Comparison of ENCODE assay signal across 26 cellular contexts in the genomic region with DNA sequence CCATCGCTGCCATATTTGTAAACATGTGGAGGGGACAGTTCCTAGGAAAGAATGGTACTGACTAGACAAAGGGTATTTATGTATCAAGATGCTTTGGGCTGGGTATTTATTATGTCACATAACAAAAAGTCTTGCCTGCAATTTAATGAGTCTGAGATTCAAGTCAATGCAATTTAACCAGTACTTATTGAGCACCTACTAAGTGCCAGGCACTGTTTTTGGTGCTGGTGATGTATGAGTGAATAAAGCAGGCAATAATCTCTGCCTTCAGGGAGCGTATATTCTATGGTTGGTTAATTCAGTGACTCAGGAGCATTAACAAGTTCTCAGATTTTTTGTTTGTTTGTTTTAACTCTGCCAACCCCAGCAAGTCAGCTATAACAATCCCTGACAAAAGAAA. TPM values are rescaled to one million over a fixed set of nuclear protein-coding genes. Genes with fewer than 3 reads are reported as not detected.
DNase-seq lines count a peak whose midpoint lies in the region; ATAC-seq and TF ChIP-seq lines count a peak whose summit lies in the region.
"Had no signal": no experiment of that assay in that cellular context is flagged by ENCODE, and none has a peak within 500 bp of the region (broad histone marks: within the 10 kb centered on the region; RNA-seq: fewer than 3 reads in every experiment).

No MANE protein-coding gene starts in this region.

- POLR2A ChIA-PET in naive thymus-derived CD4-positive, alpha-beta T cell (lab: Charles Lee), result interaction anchor here (0.6 to 2.8 kb wide), 5 partner anchors 10 to 1436 kb away, joined by 3 to 12 read pairs (median 4); partner anchors contain the start of gene ACVR1
- POLR2A ChIA-PET in Caco-2 (lab: Charles Lee), result no interaction called here

- BruUV-seq in Caco-2 (replicated peaks; lab: Mats Ljungman, UMichigan), result no TSS peak

- H3K27ac Mint-ChIP-seq in activated T-cell treated with anti-CD3 and anti-CD28 coated beads, Interleukin-2, amount 50 U/mL, for 24 hours, result peak overlapping the region; percentile 100
- peak overlapping the region; percentile 97 for H3K27ac Mint-ChIP-seq in activated T-helper 1 cell treated with anti-CD3 and anti-CD28 coated beads, Interleukin-12 subunit alpha, Interleukin-12 subunit beta, Interleukin-2, Interleukin-4 antibody, amounts not matched to agents 30 ng/mL and 10 ng/mL and 1 ng/mL, durations not matched to agents 14 hours and 24 hours and 36 hours
- peak overlapping the region in 7 of 9 donors; percentile 20 to 98 (median 96) for H3K27ac Mint-ChIP-seq in naive thymus-derived CD4-positive, alpha-beta T cell
- H3K27ac Mint-ChIP-seq in Caco-2 (ENCODE audit: unreplicated experiment), result no peak overlapping the region
- H3K27ac Mint-ChIP-seq: memory B cell had no signal

- peaks cover 4% of the 10 kb centered on the region for H3K9me3 Mint-ChIP-seq in activated T-cell treated with anti-CD3 and anti-CD28 coated beads, Interleukin-2, amount 50 U/mL, for 24 hours
- H3K9me3 Mint-ChIP-seq in activated T-helper 1 cell treated with anti-CD3 and anti-CD28 coated beads, Interleukin-12 subunit alpha, Interleukin-12 subunit beta, Interleukin-2, Interleukin-4 antibody, amounts not matched to agents 30 ng/mL and 10 ng/mL and 1 ng/mL, durations not matched to agents 14 hours and 24 hours and 36 hours, result no peaks in the 10 kb centered on the region
- H3K9me3 Mint-ChIP-seq in naive thymus-derived CD4-positive, alpha-beta T cell, result peaks cover 0 to 4% (median 0%) of the 10 kb centered on the region in 11 donors
- H3K9me3 Mint-ChIP-seq in Caco-2 (ENCODE audit: unreplicated experiment), result no peaks in the 10 kb centered on the region
- H3K9me3 Mint-ChIP-seq: brain had no signal

- peak overlapping the region; percentile 74 for H3K4me2 ChIP-seq in KMS-11

- peak overlapping the region; percentile 83 for H3K27ac ChIP-seq in KMS-11
- H3K27ac ChIP-seq in naive thymus-derived CD4-positive, alpha-beta T cell (ENCODE audit: low read depth, low read length), result peak overlapping the region; percentile 18
- H3K27ac ChIP-seq: adrenal gland, foreskin keratinocyte, psoas muscle, SJSA1, upper lobe of right lung had no signal

- H3K4me3 ChIP-seq in KMS-11 (IDR thresholded peaks at IDR 0.05; ENCODE audit: insufficient read depth, low read depth, low read length) (no peak overlapping the region), Caco-2 (ENCODE audit: low read depth, low read length) (no peak overlapping the region)
- peak overlapping the region; percentile 1 for H3K4me3 ChIP-seq in naive thymus-derived CD4-positive, alpha-beta T cell (ENCODE audit: low read length)
- H3K4me3 ChIP-seq: adrenal gland, GM12878, heart right ventricle, psoas muscle, SJSA1, upper lobe of right lung had no signal

- H3K27me3 ChIP-seq in KMS-11 (ENCODE audit: insufficient read depth, low read depth) (no peaks in the 10 kb centered on the region), Caco-2 (replicated peaks; ENCODE audit: control insufficient read depth, insufficient read depth, low read length) (no peaks in the 10 kb centered on the region)
- no peaks in the 10 kb centered on the region for H3K27me3 ChIP-seq in naive thymus-derived CD4-positive, alpha-beta T cell (ENCODE audit: control insufficient read depth in 2 of 2, insufficient read depth in 2 of 2, low read length in 2 of 2)
- H3K27me3 ChIP-seq: adrenal gland, foreskin keratinocyte, heart right ventricle, SJSA1, upper lobe of right lung had no signal

- H3K9ac ChIP-seq in KMS-11, result peak overlapping the region; percentile 56; the same call in 1 of the 2 replicates

- CTCF ChIA-PET in naive thymus-derived CD4-positive, alpha-beta T cell (lab: Charles Lee), result interaction anchor here (0.5 to 1.4 kb wide), 7 partner anchors 8 to 98 kb away, joined by 3 to 7 read pairs (median 5); partner anchors contain the start of gene ACVR1
- CTCF ChIA-PET in Caco-2 (lab: Charles Lee), result interaction anchor here (1.0 kb wide), 1 partner anchor 106 kb away, joined by 3 read pairs; no protein-coding TSS in a partner anchor

- H3K79me2 ChIP-seq in KMS-11 (ENCODE audit: insufficient read depth, low read depth), result no peaks in the 10 kb centered on the region

- no peaks in the 10 kb centered on the region for H3K36me3 ChIP-seq in KMS-11 (ENCODE audit: insufficient read depth)
- H3K36me3 ChIP-seq in naive thymus-derived CD4-positive, alpha-beta T cell (ENCODE audit: control insufficient read depth in 2 of 3, insufficient read depth in 3 of 3, low read length in 3 of 3), result no peaks in the 10 kb centered on the region
- no peaks in the 10 kb centered on the region for H3K36me3 ChIP-seq in Caco-2 (ENCODE audit: control insufficient read depth, insufficient read depth, low read length)
- H3K36me3 ChIP-seq: adrenal gland, heart right ventricle, SJSA1, upper lobe of right lung had no signal

- no peak for ATAC-seq in naive thymus-derived CD4-positive, alpha-beta T cell
- ATAC-seq in HG02678 (IDR thresholded peaks at IDR 0.05; ENCODE audit: unreplicated experiment), result no peak
- ATAC-seq: activated T-cell treated with anti-CD3 and anti-CD28 coated beads, Interleukin-2, amount 50 U/mL, for 4 hours; foreskin keratinocyte; GM12878; heart right ventricle; left colon; psoas muscle had no signal

- H3K4me1 ChIP-seq in KMS-11 (ENCODE audit: low read depth, poor library complexity, severe bottlenecking) (peaks cover 61% of the 10 kb centered on the region), Caco-2 (no peaks in the 10 kb centered on the region)
- peaks cover 44 to 51% of the 10 kb centered on the region in 2 donors for H3K4me1 ChIP-seq in naive thymus-derived CD4-positive, alpha-beta T cell (ENCODE audit: control insufficient read depth in 2 of 2, insufficient read depth in 2 of 2, low read length in 2 of 2)
- H3K4me1 ChIP-seq: foreskin keratinocyte, psoas muscle, upper lobe of right lung had no signal

- no peaks in the 10 kb centered on the region for H4K20me1 ChIP-seq in KMS-11 (ENCODE audit: insufficient read depth)

- no peaks in the 10 kb centered on the region for H3K9me3 ChIP-seq in naive thymus-derived CD4-positive, alpha-beta T cell (ENCODE audit: control insufficient read depth in 2 of 3, low read length in 3 of 3)
- no peaks in the 10 kb centered on the region for H3K9me3 ChIP-seq in Caco-2
- H3K9me3 ChIP-seq: adrenal gland, heart right ventricle, psoas muscle, SJSA1, upper lobe of right lung had no signal

- no peak overlapping the region for H3K4me3 Mint-ChIP-seq in activated T-cell treated with anti-CD3 and anti-CD28 coated beads, Interleukin-2, amount 50 U/mL, for 24 hours
- peak overlapping the region; percentile 82 for H3K4me3 Mint-ChIP-seq in activated T-helper 1 cell treated with anti-CD3 and anti-CD28 coated beads, Interleukin-12 subunit alpha, Interleukin-12 subunit beta, Interleukin-2, Interleukin-4 antibody, amounts not matched to agents 30 ng/mL and 10 ng/mL and 1 ng/mL, durations not matched to agents 14 hours and 24 hours and 36 hours
- peak overlapping the region in 4 of 10 donors; percentile 83 to 92 (median 88) for H3K4me3 Mint-ChIP-seq in naive thymus-derived CD4-positive, alpha-beta T cell
- H3K4me3 Mint-ChIP-seq in Caco-2 (ENCODE audit: unreplicated experiment), result no peak overlapping the region
- H3K4me3 Mint-ChIP-seq: activated T-cell treated with anti-CD3 and anti-CD28 coated beads, Interleukin-2, amount 50 U/mL, for 4 hours; brain; memory B cell had no signal

- intact Hi-C loops in activated T-helper 1 cell treated with anti-CD3 and anti-CD28 coated beads, Interleukin-12 subunit alpha, Interleukin-12 subunit beta, Interleukin-2, Interleukin-4 antibody, amounts not matched to agents 30 ng/mL and 10 ng/mL and 1 ng/mL, durations not matched to agents 14 hours and 24 hours and 36 hours (cut with micrococcal nuclease), result no loop called here
- intact Hi-C loops in naive thymus-derived CD4-positive, alpha-beta T cell (cut with micrococcal nuclease), result loop anchor here (1.0 to 5.0 kb wide), 2 partner anchors 33 to 110 kb away; no protein-coding TSS in a partner anchor
- intact Hi-C loops in Caco-2 (cut with micrococcal nuclease; ENCODE audit: unreplicated experiment), result loop anchor here (1.0 kb wide), 1 partner anchor 110 kb away; no protein-coding TSS in a partner anchor

- no peak for DNase-seq in activated T-cell treated with anti-CD3 and anti-CD28 coated beads, Interleukin-2, amount 50 U/mL, for 24 hours
- DNase-seq in activated T-cell treated with anti-CD3 and anti-CD28 coated beads for 4 hours, result no peak
- DNase-seq in activated T-helper 1 cell treated with anti-CD3 and anti-CD28 coated beads, Interleukin-12 subunit alpha, Interleukin-12 subunit beta, Interleukin-2, Interleukin-4 antibody, amounts not matched to agents 30 ng/mL and 10 ng/mL and 1 ng/mL, durations not matched to agents 14 hours and 24 hours and 36 hours (ENCODE audit: low spot score), result no peak
- DNase-seq in naive thymus-derived CD4-positive, alpha-beta T cell, result no peak
- DNase-seq in NCI-H774 (lab: John Stamatoyannopoulos, UW), result no peak
- DNase-seq in Caco-2, result no peak
- DNase-seq: activated CD4-positive, alpha-beta T cell treated with anti-CD3 and anti-CD28 coated beads, Interleukin-2, amount 50 U/mL, for 4 hours; activated T-cell treated with anti-CD3 and anti-CD28 coated beads, Interleukin-2, amount 50 U/mL, for 4 hours; adrenal gland; effector CD8-positive, alpha-beta T cell; GOT3; heart right ventricle; left colon; NCI-H1105; NCI-H1930; NCI-H226; nucleus accumbens; psoas muscle; upper lobe of right lung had no signal

- TF ChIP-seq CTCF in KMS-11 (conservative IDR thresholded peaks at IDR 0.05; ENCODE audit: low read depth, low read length), result no peak
- TF ChIP-seq CTCF in Caco-2 (IDR thresholded peaks at IDR 0.05; ENCODE audit: insufficient read depth in 1 of 2, low read depth in 1 of 2, low read length in 1 of 2, severe bottlenecking in 1 of 2, unreplicated experiment in 1 of 2), result no peak

- no peaks in the 10 kb centered on the region for H3K27me3 Mint-ChIP-seq in activated T-cell treated with anti-CD3 and anti-CD28 coated beads, Interleukin-2, amount 50 U/mL, for 24 hours
- no peaks in the 10 kb centered on the region for H3K27me3 Mint-ChIP-seq in activated T-helper 1 cell treated with anti-CD3 and anti-CD28 coated beads, Interleukin-12 subunit alpha, Interleukin-12 subunit beta, Interleukin-2, Interleukin-4 antibody, amounts not matched to agents 30 ng/mL and 10 ng/mL and 1 ng/mL, durations not matched to agents 14 hours and 24 hours and 36 hours (ENCODE audit: insufficient read depth)
- H3K27me3 Mint-ChIP-seq in naive thymus-derived CD4-positive, alpha-beta T cell, result no peaks in the 10 kb centered on the region
- no peaks in the 10 kb centered on the region for H3K27me3 Mint-ChIP-seq in Caco-2 (ENCODE audit: insufficient read depth, unreplicated experiment)
- H3K27me3 Mint-ChIP-seq: memory B cell had no signal

- peaks cover 3% of the 10 kb centered on the region for H3K36me3 Mint-ChIP-seq in activated T-cell treated with anti-CD3 and anti-CD28 coated beads, Interleukin-2, amount 50 U/mL, for 24 hours (ENCODE audit: low read depth)
- peaks cover 6% of the 10 kb centered on the region for H3K36me3 Mint-ChIP-seq in activated T-helper 1 cell treated with anti-CD3 and anti-CD28 coated beads, Interleukin-12 subunit alpha, Interleukin-12 subunit beta, Interleukin-2, Interleukin-4 antibody, amounts not matched to agents 30 ng/mL and 10 ng/mL and 1 ng/mL, durations not matched to agents 14 hours and 24 hours and 36 hours (ENCODE audit: low read depth)
- peaks cover 0 to 18% (median 0%) of the 10 kb centered on the region in 5 donors for H3K36me3 Mint-ChIP-seq in naive thymus-derived CD4-positive, alpha-beta T cell
- no peaks in the 10 kb centered on the region for H3K36me3 Mint-ChIP-seq in Caco-2 (ENCODE audit: insufficient read depth, unreplicated experiment)
- H3K36me3 Mint-ChIP-seq: brain had no signal

- H2AFZ ChIP-seq in KMS-11 (ENCODE audit: low read depth), result peak overlapping the region; percentile 55; the same call in 1 of the 2 replicates

- H3K4me1 Mint-ChIP-seq in activated T-cell treated with anti-CD3 and anti-CD28 coated beads, Interleukin-2, amount 50 U/mL, for 24 hours (ENCODE audit: low read depth), result peaks cover 73% of the 10 kb centered on the region
- peaks cover 66% of the 10 kb centered on the region for H3K4me1 Mint-ChIP-seq in activated T-helper 1 cell treated with anti-CD3 and anti-CD28 coated beads, Interleukin-12 subunit alpha, Interleukin-12 subunit beta, Interleukin-2, Interleukin-4 antibody, amounts not matched to agents 30 ng/mL and 10 ng/mL and 1 ng/mL, durations not matched to agents 14 hours and 24 hours and 36 hours (ENCODE audit: low read depth)
- H3K4me1 Mint-ChIP-seq in naive thymus-derived CD4-positive, alpha-beta T cell, result peaks cover 40 to 63% (median 57%) of the 10 kb centered on the region in 7 donors
- H3K4me1 Mint-ChIP-seq in Caco-2 (ENCODE audit: low read depth, unreplicated experiment), result no peaks in the 10 kb centered on the region

RNA-seq across cellular contexts. Expression of gene ACVR1, which starts 24.6 kb away (rescaled TPM):
- total RNA-seq in activated T-helper 1 cell treated with anti-CD3 and anti-CD28 coated beads, Interleukin-12 subunit alpha, Interleukin-12 subunit beta, Interleukin-2, Interleukin-4 antibody, amounts not matched to agents 30 ng/mL and 10 ng/mL and 1 ng/mL, durations not matched to agents 14 hours and 24 hours and 36 hours, result 44.0 and 46.5 TPM in 2 replicates
- total RNA-seq in naive thymus-derived CD4-positive, alpha-beta T cell, result 10 to 100 TPM; 13.3 to 42.0 (median 20.6) TPM
- 1 to 10 TPM; 6.0 to 7.1 TPM for polyA plus RNA-seq in naive thymus-derived CD4-positive, alpha-beta T cell
- total RNA-seq in Caco-2 (2022), result 11.1 and 11.3 TPM in 2 replicates
